Comparison of ENCODE assay signal across 8 cellular contexts in the genomic region with DNA sequence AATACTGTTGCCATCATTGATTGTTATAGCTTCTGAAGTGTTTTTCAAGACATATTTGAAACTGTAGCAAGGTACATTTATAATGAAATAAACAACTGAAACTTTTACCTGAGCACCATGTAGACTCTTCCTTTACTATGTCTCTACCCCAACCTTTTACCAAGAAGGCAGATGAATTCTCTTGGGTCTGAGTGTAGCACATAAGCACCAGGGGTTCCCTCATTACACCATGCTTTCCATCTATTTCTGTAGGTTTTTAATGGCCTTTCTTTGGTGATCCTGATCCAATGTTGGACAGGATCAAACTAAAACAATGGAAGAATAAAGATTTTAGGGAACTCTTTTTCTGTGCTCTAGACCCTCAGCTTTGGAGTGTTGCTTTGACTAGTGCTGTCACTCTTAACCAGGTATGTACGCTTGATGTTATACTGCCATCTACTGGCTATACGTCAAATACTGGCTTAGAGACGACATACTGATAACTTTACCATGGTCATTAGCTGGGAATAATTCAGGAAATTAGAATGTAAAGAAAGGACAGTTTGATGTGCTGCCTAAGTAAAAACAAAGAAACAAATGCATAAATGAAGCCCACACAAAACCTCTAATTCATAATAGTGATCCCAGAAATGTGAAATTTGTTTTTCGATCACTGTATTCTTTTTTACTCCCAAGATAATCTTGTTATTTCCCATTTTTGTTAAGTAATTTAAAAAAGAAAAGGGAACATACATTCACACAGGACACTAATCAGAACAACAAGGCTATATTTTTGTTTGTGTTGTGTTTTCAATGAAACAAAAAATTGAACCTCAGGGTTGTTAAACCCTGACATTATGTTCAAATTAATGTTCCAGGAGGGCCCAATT. TPM values are rescaled to one million over a fixed set of nuclear protein-coding genes. Genes with fewer than 3 reads are reported as not detected.
DNase-seq lines count a peak whose midpoint lies in the region; ATAC-seq and TF ChIP-seq lines count a peak whose summit lies in the region.

No MANE protein-coding gene starts in this region.

- H3K9me3 ChIP-seq in HCT116 (ENCODE audit: control insufficient read depth in 1 of 2, insufficient read depth in 1 of 2, low read depth in 1 of 2, low read length in 2 of 2), result no peaks in the 10 kb centered on the region

- H3K36me3 ChIP-seq in HCT116 (ENCODE audit: control insufficient read depth in 1 of 2, insufficient read depth in 2 of 2, low read length in 2 of 2), result no peaks in the 10 kb centered on the region

- peak; percentile 88 for TF ChIP-seq RAD21 in HCT116 (IDR thresholded peaks at IDR 0.05; ENCODE audit: low read depth)

- no peak for TF ChIP-seq POLR2A in HCT116 (IDR thresholded peaks at IDR 0.05; ENCODE audit: borderline replicate concordance, extremely low read depth, insufficient read depth, insufficient read length)

- H3K4me3 ChIP-seq in HCT116 (replicated peaks in 1 of 2; ENCODE audit: low read depth in 1 of 2, low read length in 2 of 2), result no peak overlapping the region

- peaks cover 4% of the 10 kb centered on the region; the same call in 1 of the 2 replicates for H3K27me3 ChIP-seq in HCT116 (ENCODE audit: insufficient read depth, low read length)

- no TSS peak for BruUV-seq in HCT116 (replicated peaks; lab: Mats Ljungman, UMichigan)

- no peak overlapping the region for H3K9ac ChIP-seq in HCT116 (ENCODE audit: low read length)

- TF ChIP-seq CTCF in GM10248 (IDR thresholded peaks at IDR 0.05; ENCODE audit: control extremely low read depth, extremely low read depth, low read depth, missing control alignments) (peak; percentile 72), HCT116 (IDR thresholded peaks at IDR 0.05 in 2 of 3, conservative IDR thresholded peaks at IDR 0.05 in 1 of 3; ENCODE audit: borderline replicate concordance in 1 of 3, insufficient read depth in 1 of 3, low read depth in 2 of 3, low read length in 2 of 3) (peak; percentile 62 to 93 (median 75); a peak in 5 of 6 replicates)

- ATAC-seq in HCT116, result peak; percentile 100

- H3K79me2 ChIP-seq in HCT116 (ENCODE audit: insufficient read depth, low read length), result no peaks in the 10 kb centered on the region

- RAD21 ChIA-PET in HCT116 (lab: Charles Lee; ENCODE audit: low non-redundant PET in 1 of 2, low total read pairs in 2 of 2, uncharacterized antibody in 2 of 2, unreplicated experiment in 2 of 2), result interaction anchor here (0.7 to 1.5 kb wide), 6 partner anchors 32 to 1184 kb away, joined by 3 to 10 read pairs (median 4); no protein-coding TSS in a partner anchor

- no peak overlapping the region for H3K27ac ChIP-seq in HCT116 (ENCODE audit: low read depth, low read length)

- H3K4me2 ChIP-seq in HCT116 (ENCODE audit: low read length), result no peak overlapping the region

- no peaks in the 10 kb centered on the region for H3K4me1 ChIP-seq in HCT116 (ENCODE audit: control insufficient read depth in 1 of 2, insufficient read depth in 2 of 2, low read length in 2 of 2)

- intact Hi-C loops in HCT116 (cut with micrococcal nuclease), result loop anchor here (1.0 to 10.0 kb wide), 7 partner anchors 170 to 1636 kb away; no protein-coding TSS in a partner anchor

- H4K20me1 ChIP-seq in HCT116 (ENCODE audit: insufficient read depth), result no peaks in the 10 kb centered on the region

- H2AFZ ChIP-seq in HCT116 (ENCODE audit: low read depth, low read length, poor library complexity, severe bottlenecking), result peak overlapping the region; percentile 38

- H3K9me2 ChIP-seq in HCT116 (ENCODE audit: insufficient read depth), result no peaks in the 10 kb centered on the region

- DNase-seq in A172 (ENCODE audit: low spot score), result peak; percentile 73
- DNase-seq in GM10248 (ENCODE audit: extremely low spot score), result peak; percentile 42
- peak; percentile 70 for DNase-seq in HCT116 (ENCODE audit: low read depth, low spot score)
- DNase-seq in LoVo (ENCODE audit: low spot score), result peak; percentile 73
- peak; percentile 64 for DNase-seq in RPMI7951 (ENCODE audit: low read depth)
- DNase-seq in epidermal melanocyte (ENCODE audit: insufficient read length, low spot score), result peak; percentile 67
- peak; percentile 45 for DNase-seq in middle frontal gyrus (ENCODE audit: extremely low spot score, low spot score)
- DNase-seq in NK-92 treated with Interleukin-12 subunit alpha and Interleukin-12 subunit beta, amount 100 ng/mL, for 24 hours (lab: John Stamatoyannopoulos, UW), result no peak

- CTCF ChIA-PET in GM10248 (lab: Yijun Ruan, JAX), result interaction anchor here (0.6 to 3.9 kb wide), 51 partner anchors 8 to 1646 kb away, joined by 3 to 31 read pairs (median 4); a partner anchor contains a TSS
- CTCF ChIA-PET in HCT116 (lab: Charles Lee), result interaction anchor here (0.6 to 2.9 kb wide), 33 partner anchors 8 to 1640 kb away, joined by 3 to 32 read pairs (median 4); a partner anchor contains a TSS

- POLR2A ChIA-PET in GM10248 (lab: Yijun Ruan, JAX), result no interaction called here
- POLR2A ChIA-PET in HCT116 (lab: Charles Lee), result interaction anchor here (0.6 kb wide), 1 partner anchor 227 kb away, joined by 3 read pairs; no protein-coding TSS in a partner anchor

TF ChIP-seq in HCT116, 20 proteins besides CTCF, POLR2A, EP300 and RAD21 (continues in another document):
- TF ChIP-seq POLR2AphosphoS5 (IDR thresholded peaks at IDR 0.05; ENCODE audit: low read depth, low read length) (no peak), ZNF274 (IDR thresholded peaks at IDR 0.05; ENCODE audit: low read depth, low read length) (no peak), FOSL1 (IDR thresholded peaks at IDR 0.05; ENCODE audit: low read depth) (no peak), SP1 (IDR thresholded peaks at IDR 0.05; ENCODE audit: low read depth) (no peak), TCF7L2 (IDR thresholded peaks at IDR 0.05; ENCODE audit: borderline replicate concordance, extremely low read depth, insufficient read depth, insufficient read length) (no peak), SRF (IDR thresholded peaks at IDR 0.05; ENCODE audit: low read depth) (no peak), ZFX (IDR thresholded peaks at IDR 0.05) (no peak), SIN3A (IDR thresholded peaks at IDR 0.05; ENCODE audit: low read depth) (no peak), EZH2 (IDR thresholded peaks at IDR 0.05) (no peak), EGR1 (IDR thresholded peaks at IDR 0.05; ENCODE audit: low read depth) (no peak), JUND (IDR thresholded peaks at IDR 0.05) (no peak), EZH2phosphoT487 (IDR thresholded peaks at IDR 0.05; ENCODE audit: borderline replicate concordance) (no peak), CBX3 (IDR thresholded peaks at IDR 0.05; ENCODE audit: low read depth) (no peak)
- TF ChIP-seq, protein P1, sequence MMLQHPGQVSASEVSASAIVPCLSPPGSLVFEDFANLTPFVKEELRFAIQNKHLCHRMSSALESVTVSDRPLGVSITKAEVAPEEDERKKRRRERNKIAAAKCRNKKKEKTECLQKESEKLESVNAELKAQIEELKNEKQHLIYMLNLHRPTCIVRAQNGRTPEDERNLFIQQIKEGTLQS (IDR thresholded peaks at IDR 0.05), result no peak
- TF ChIP-seq, protein P2, sequence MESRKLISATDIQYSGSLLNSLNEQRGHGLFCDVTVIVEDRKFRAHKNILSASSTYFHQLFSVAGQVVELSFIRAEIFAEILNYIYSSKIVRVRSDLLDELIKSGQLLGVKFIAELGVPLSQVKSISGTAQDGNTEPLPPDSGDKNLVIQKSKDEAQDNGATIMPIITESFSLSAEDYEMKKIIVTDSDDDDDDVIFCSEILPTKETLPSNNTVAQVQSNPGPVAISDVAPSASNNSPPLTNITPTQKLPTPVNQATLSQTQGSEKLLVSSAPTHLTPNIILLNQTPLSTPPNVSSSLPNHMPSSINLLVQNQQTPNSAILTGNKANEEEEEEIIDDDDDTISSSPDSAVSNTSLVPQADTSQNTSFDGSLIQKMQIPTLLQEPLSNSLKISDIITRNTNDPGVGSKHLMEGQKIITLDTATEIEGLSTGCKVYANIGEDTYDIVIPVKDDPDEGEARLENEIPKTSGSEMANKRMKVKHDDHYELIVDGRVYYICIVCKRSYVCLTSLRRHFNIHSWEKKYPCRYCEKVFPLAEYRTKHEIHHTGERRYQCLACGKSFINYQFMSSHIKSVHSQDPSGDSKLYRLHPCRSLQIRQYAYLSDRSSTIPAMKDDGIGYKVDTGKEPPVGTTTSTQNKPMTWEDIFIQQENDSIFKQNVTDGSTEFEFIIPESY (IDR thresholded peaks at IDR 0.05; ENCODE audit: extremely low read depth, insufficient replicate concordance, low read length), result no peak
- TF ChIP-seq, protein P3, sequence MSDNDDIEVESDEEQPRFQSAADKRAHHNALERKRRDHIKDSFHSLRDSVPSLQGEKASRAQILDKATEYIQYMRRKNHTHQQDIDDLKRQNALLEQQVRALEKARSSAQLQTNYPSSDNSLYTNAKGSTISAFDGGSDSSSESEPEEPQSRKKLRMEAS (IDR thresholded peaks at IDR 0.05), result no peak

RNA-seq across cellular contexts. Expression of a gene that starts 30.7 kb away (rescaled TPM):
- not detected in 2 replicates for total RNA-seq in A172 (2014; rRNA removed; shearing (Covaris generic))
- total RNA-seq in HCT116 (2021; ENCODE audit: unreplicated experiment), result not detected
- not detected in 2 replicates for polyA plus RNA-seq in HCT116 (2012)
- not detected in 2 replicates for total RNA-seq in RPMI7951 (2014; rRNA removed; shearing (Covaris generic))

RNA-seq across cellular contexts. Expression of a gene that starts 33.2 kb away (rescaled TPM):
- total RNA-seq in A172 (2014; rRNA removed; shearing (Covaris generic)), result not detected in 2 replicates
- total RNA-seq in HCT116 (2021; ENCODE audit: unreplicated experiment), result not detected
- not detected in 2 replicates for polyA plus RNA-seq in HCT116 (2012)
- total RNA-seq in RPMI7951 (2014; rRNA removed; shearing (Covaris generic)), result not detected in 2 replicates

RNA-seq across cellular contexts. Expression of a gene that starts 55.5 kb away (rescaled TPM):
- not detected in 2 replicates for total RNA-seq in A172 (2014; rRNA removed; shearing (Covaris generic))
- not detected for total RNA-seq in HCT116 (2021; ENCODE audit: unreplicated experiment)
- polyA plus RNA-seq in HCT116 (2012), result not detected in 2 replicates
- total RNA-seq in RPMI7951 (2014; rRNA removed; shearing (Covaris generic)), result not detected in 2 replicates
